ENCODE assay signal across 19 cellular contexts in the genomic region with DNA sequence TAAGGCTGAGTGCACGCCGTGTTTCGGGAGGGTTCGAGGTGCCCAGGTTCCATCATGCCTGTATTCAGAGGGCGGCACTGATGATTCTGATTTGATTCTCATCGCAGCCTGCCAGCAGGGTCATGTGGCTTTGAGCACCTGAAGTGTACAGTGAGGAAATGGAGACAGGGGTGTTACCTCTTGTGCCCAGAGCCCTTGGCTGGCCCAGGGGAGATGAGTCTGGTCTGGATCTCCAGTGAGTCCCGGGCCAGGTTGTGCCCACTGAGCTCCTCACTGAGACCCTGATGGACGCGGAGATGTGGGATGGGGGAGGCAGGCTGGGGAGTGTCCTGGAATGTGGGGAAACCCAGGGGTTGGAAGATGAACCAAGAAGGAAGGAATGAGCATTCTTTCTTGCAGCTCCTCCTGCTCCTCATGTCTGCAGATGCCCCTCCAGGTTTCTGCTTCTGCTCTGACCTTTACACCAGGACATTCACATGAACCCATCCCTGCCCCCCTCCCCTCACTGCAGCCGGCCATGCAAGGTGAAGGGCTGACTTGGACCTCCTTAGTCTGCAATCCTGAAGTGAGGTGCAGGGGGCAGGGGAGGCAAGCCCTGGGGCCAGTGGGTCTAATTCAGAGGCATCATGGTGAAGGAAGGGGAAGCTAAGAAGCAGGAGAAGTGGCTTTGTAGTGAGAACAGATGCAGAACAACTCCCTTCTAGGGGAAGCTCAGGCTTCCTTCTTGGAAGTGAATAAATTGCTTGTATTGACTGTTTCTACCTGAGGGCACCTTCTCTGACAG.
"Had no signal": no experiment of that assay in that cellular context is flagged by ENCODE, and none has a peak within 500 bp of the region (broad histone marks: within the 10 kb centered on the region; RNA-seq: fewer than 3 reads in every experiment).

No MANE protein-coding gene starts in this region.

- DNase-seq: activated CD4-positive, alpha-beta memory T cell treated with anti-CD3 and anti-CD28 coated beads for 36 hours; activated CD4-positive, alpha-beta T cell treated with anti-CD3 and anti-CD28 coated beads for 4 hours; activated CD4-positive, CD25-positive, alpha-beta regulatory T cell; activated effector memory CD4-positive, alpha-beta T cell treated with Interleukin-2 at 50 U/mL for 16 hours; activated naive CD4-positive, alpha-beta T cell treated with anti-CD3 and anti-CD28 coated beads for 36 hours; activated T-cell treated with anti-CD3 and anti-CD28 coated beads, Interleukin-2, amount 50 U/mL, for 72 hours; aorta; effector memory CD4-positive, alpha-beta T cell; esophagus squamous epithelium; gastrocnemius medialis; head of caudate nucleus; hypothalamus; left ventricle myocardium inferior; right lobe of liver; stimulated activated CD4-positive, alpha-beta T cell treated with anti-CD3 and anti-CD28 coated beads, Interleukin-4, amount 100 ng/mL, for 1 hour; stimulated activated naive CD4-positive, alpha-beta T cell treated with Interleukin-2 at 50 U/mL for 16 hours; T1000 had no signal

- H3K36me3 ChIP-seq: esophagus squamous epithelium, gastrocnemius medialis, left ventricle myocardium inferior, right lobe of liver, thoracic aorta had no signal

- H3K9me3 ChIP-seq: esophagus squamous epithelium, gastrocnemius medialis, left ventricle myocardium inferior, right lobe of liver, thoracic aorta had no signal

- H3K27ac ChIP-seq: esophagus squamous epithelium, left ventricle myocardium inferior, thoracic aorta had no signal

- H3K9me3 Mint-ChIP-seq: activated CD4-positive, alpha-beta memory T cell treated with anti-CD3 and anti-CD28 coated beads for 36 hours; activated naive CD4-positive, alpha-beta T cell treated with anti-CD3 and anti-CD28 coated beads for 36 hours; activated T-cell treated with anti-CD3 and anti-CD28 coated beads, Interleukin-2, amount 50 U/mL, for 72 hours had no signal

- ATAC-seq: activated T-cell treated with anti-CD3 and anti-CD28 coated beads, Interleukin-2, amount 50 U/mL, for 72 hours; gastrocnemius medialis; right lobe of liver had no signal

- H3K36me3 Mint-ChIP-seq: activated CD4-positive, alpha-beta memory T cell treated with anti-CD3 and anti-CD28 coated beads for 36 hours; brain had no signal

- H3K27me3 ChIP-seq: gastrocnemius medialis, right lobe of liver had no signal

- H3K4me3 Mint-ChIP-seq: activated CD4-positive, alpha-beta memory T cell treated with anti-CD3 and anti-CD28 coated beads for 36 hours; activated naive CD4-positive, alpha-beta T cell treated with anti-CD3 and anti-CD28 coated beads for 36 hours; activated T-cell treated with anti-CD3 and anti-CD28 coated beads, Interleukin-2, amount 50 U/mL, for 72 hours; brain had no signal

- H3K27ac Mint-ChIP-seq: activated CD4-positive, alpha-beta memory T cell treated with anti-CD3 and anti-CD28 coated beads for 36 hours; activated naive CD4-positive, alpha-beta T cell treated with anti-CD3 and anti-CD28 coated beads for 36 hours; activated T-cell treated with anti-CD3 and anti-CD28 coated beads, Interleukin-2, amount 50 U/mL, for 72 hours had no signal

- H3K27me3 Mint-ChIP-seq: activated CD4-positive, alpha-beta memory T cell treated with anti-CD3 and anti-CD28 coated beads for 36 hours had no signal

- H3K4me3 ChIP-seq: esophagus squamous epithelium, gastrocnemius medialis, left ventricle myocardium inferior, right lobe of liver, thoracic aorta had no signal
